In genomic region chr7:72493850-72494661, GRCh38 we compare ENCODE assay signal across 8 cellular contexts.
DNase-seq lines count a peak whose midpoint lies in the region; ATAC-seq and TF ChIP-seq lines count a peak whose summit lies in the region.

No MANE protein-coding gene starts in this region.

- DNase-seq in EH (ENCODE audit: low read depth) (peak; percentile 32), HL-60 (ENCODE audit: low read depth in 1 of 2, low spot score in 1 of 2) (peak; percentile 6 to 37), OCI-LY7 (ENCODE audit: low spot score) (peak; percentile 57), head of caudate nucleus (peak; percentile 55 to 94 (median 84)), progenitor cell of endocrine pancreas (ENCODE audit: low spot score, unreplicated experiment) (peak; percentile 73), dedifferentiated amniotic fluid mesenchymal stem cell (ENCODE audit: extremely low spot score) (no peak)
- peak; percentile 12 for DNase-seq in activated gamma-delta T cell treated with anti-CD3 and anti-CD28 coated beads, Interleukin-2, amount 50 U/mL, for 16 hours (ENCODE audit: low read depth)

- no peaks in the 10 kb centered on the region for H3K79me2 ChIP-seq in OCI-LY7 (ENCODE audit: insufficient read depth, low read depth, low read length)

- no peaks in the 10 kb centered on the region for H3K4me1 ChIP-seq in OCI-LY7 (ENCODE audit: insufficient read depth, low read length, poor library complexity, severe bottlenecking)

- CTCF ChIA-PET in OCI-LY7 (lab: Charles Lee; ENCODE audit: unreplicated experiment) = no interaction called here

- H3K36me3 ChIP-seq in OCI-LY7 (ENCODE audit: insufficient read depth, low read length) = no peaks in the 10 kb centered on the region

- H3K27me3 ChIP-seq in HL-60 (ENCODE audit: insufficient read depth, poor library complexity, severe bottlenecking) = no peaks in the 10 kb centered on the region

- H3K27ac ChIP-seq in HL-60 (replicated peaks) (no peak overlapping the region), OCI-LY7 (ENCODE audit: low read depth, low read length, poor library complexity, severe bottlenecking) (no peak overlapping the region)

- peaks cover under 1% of the 10 kb centered on the region for H3K27me3 Mint-ChIP-seq in progenitor cell of endocrine pancreas

- intact Hi-C loops in OCI-LY7 (cut with micrococcal nuclease; ENCODE audit: unreplicated experiment) (no loop called here), head of caudate nucleus (cut with DNase I) (loop anchor here (5.0 kb wide), 1 partner anchor 742 kb away; no protein-coding TSS in a partner anchor)

- ATAC-seq in HG03457 (IDR thresholded peaks at IDR 0.05; ENCODE audit: unreplicated experiment) = no peak

- BruUV-seq in OCI-LY7 (replicated peaks; lab: Mats Ljungman, UMichigan) = no TSS peak

- H4K20me1 ChIP-seq in OCI-LY7 (ENCODE audit: insufficient read depth, low read length) = no peaks in the 10 kb centered on the region

- no peak overlapping the region for H3K4me2 ChIP-seq in OCI-LY7 (ENCODE audit: low read length)

- H3K4me1 Mint-ChIP-seq in progenitor cell of endocrine pancreas (ENCODE audit: low read depth) = no peaks in the 10 kb centered on the region

- peaks cover 10% of the 10 kb centered on the region for H3K9me3 Mint-ChIP-seq in progenitor cell of endocrine pancreas (ENCODE audit: low read depth)

- POLR2A ChIA-PET in OCI-LY7 (lab: Charles Lee) = interaction anchor here (1.0 kb wide), 1 partner anchor 19 kb away, joined by 3 read pairs; no protein-coding TSS in a partner anchor

- H2AFZ ChIP-seq in OCI-LY7 (ENCODE audit: low read length) = no peak overlapping the region

- H3K9me3 ChIP-seq in OCI-LY7 (ENCODE audit: low read length) = no peaks in the 10 kb centered on the region

- no peak overlapping the region for H3K4me3 Mint-ChIP-seq in progenitor cell of endocrine pancreas (ENCODE audit: low read depth)

- peak; percentile 50 for TF ChIP-seq CTCF in HL-60 (IDR thresholded peaks at IDR 0.05; ENCODE audit: insufficient read depth, low read length)
- TF ChIP-seq CTCF in OCI-LY7 (conservative IDR thresholded peaks at IDR 0.05; ENCODE audit: low read length) = peak; percentile 84
- TF ChIP-seq CTCF in progenitor cell of endocrine pancreas (IDR thresholded peaks at IDR 0.05; ENCODE audit: unreplicated experiment) = peak; percentile 86

- H3K27ac Mint-ChIP-seq in progenitor cell of endocrine pancreas = no peak overlapping the region

- no peaks in the 10 kb centered on the region for H3K36me3 Mint-ChIP-seq in progenitor cell of endocrine pancreas (ENCODE audit: insufficient read depth)

- H3K4me3 ChIP-seq in HL-60 (replicated peaks; ENCODE audit: insufficient read depth, low read length) = no peak overlapping the region
- H3K4me3 ChIP-seq in OCI-LY7 (ENCODE audit: low read depth, low read length, poor library complexity, severe bottlenecking) = no peak overlapping the region

- no peaks in the 10 kb centered on the region for H3K9me2 ChIP-seq in OCI-LY7 (ENCODE audit: insufficient read depth, low read length)
